23 cellular contexts compared by ENCODE assay signal in the genomic region with DNA sequence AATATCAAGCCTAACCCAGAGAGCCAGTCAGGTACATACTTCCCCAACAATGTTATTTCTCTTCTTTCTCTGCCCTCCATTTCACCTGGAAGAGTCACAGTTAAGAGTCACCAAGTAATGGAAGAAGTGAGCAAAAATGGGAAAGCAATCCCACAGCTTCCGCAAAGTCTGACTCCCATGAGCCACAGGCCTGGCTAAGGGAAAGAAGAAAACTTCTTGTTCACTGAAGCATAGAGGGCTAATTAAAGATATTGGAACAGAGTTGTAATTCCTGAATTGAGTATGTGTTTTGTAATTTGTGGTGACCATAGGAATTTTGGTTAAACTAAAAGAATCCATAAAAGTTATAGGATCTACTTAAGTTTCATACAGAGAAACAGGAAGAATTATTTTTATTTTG.
"Had no signal": no experiment of that assay in that cellular context is flagged by ENCODE, and none has a peak within 500 bp of the region (broad histone marks: within the 10 kb centered on the region; RNA-seq: fewer than 3 reads in every experiment).

No MANE protein-coding gene starts in this region.

- DNase-seq: effector memory CD8-positive, alpha-beta T cell; foreskin keratinocyte; mammary epithelial cell; naive thymus-derived CD4-positive, alpha-beta T cell; nucleus accumbens; pancreas; retina; spleen; stimulated activated CD4-positive, alpha-beta T cell treated with anti-CD3 and anti-CD28 coated beads, Interleukin-15, amount 100 ng/mL, for 24 hours; stimulated activated CD4-positive, alpha-beta T cell treated with anti-CD3 and anti-CD28 coated beads, Interleukin-1b, Interleukin-23, amount 100 ng/mL, for 48 hours; stimulated activated CD4-positive, alpha-beta T cell treated with anti-CD3 and anti-CD28 coated beads, Interleukin-4, amount 100 ng/mL, for 24 hours; stimulated activated naive B cell treated with anti-CD40 and anti-IgM and Interleukin-4, amounts not matched to agents 10 μg/mL and 1 μg/mL and 100 μg/mL, for 72 hours; stimulated activated naive CD8-positive, alpha-beta T cell treated with anti-CD3 and anti-CD28 coated beads, Interleukin-15, amount 100 ng/mL, for 72 hours; testis; upper lobe of right lung had no signal

- H3K4me1 ChIP-seq: esophagus muscularis mucosa, foreskin keratinocyte, pancreas, spleen, testis, tibial nerve, upper lobe of right lung, vagina had no signal

- H3K4me1 Mint-ChIP-seq: naive thymus-derived CD4-positive, alpha-beta T cell; stimulated activated naive B cell treated with anti-CD40 and anti-IgM and Interleukin-4, amounts not matched to agents 10 μg/mL and 1 μg/mL and 100 μg/mL, for 72 hours; stimulated activated naive CD8-positive, alpha-beta T cell treated with anti-CD3 and anti-CD28 coated beads, Interleukin-15, amount 100 ng/mL, for 72 hours had no signal

- H3K4me3 Mint-ChIP-seq: dendritic cell treated with granulocyte-macrophage colony-stimulating factor and Interleukin-4, amounts not matched to agents 40 ng/mL and 50 ng/mL, for 4 days; effector memory CD8-positive, alpha-beta T cell; naive thymus-derived CD4-positive, alpha-beta T cell; stimulated activated naive B cell treated with anti-CD40 and anti-IgM and Interleukin-4, amounts not matched to agents 10 μg/mL and 1 μg/mL and 100 μg/mL, for 72 hours; stimulated activated naive CD8-positive, alpha-beta T cell treated with anti-CD3 and anti-CD28 coated beads, Interleukin-15, amount 100 ng/mL, for 72 hours had no signal

- H3K36me3 Mint-ChIP-seq: naive thymus-derived CD4-positive, alpha-beta T cell; stimulated activated naive B cell treated with anti-CD40 and anti-IgM and Interleukin-4, amounts not matched to agents 10 μg/mL and 1 μg/mL and 100 μg/mL, for 72 hours had no signal

- H3K27ac Mint-ChIP-seq: dendritic cell treated with granulocyte-macrophage colony-stimulating factor and Interleukin-4, amounts not matched to agents 40 ng/mL and 50 ng/mL, for 4 days; effector memory CD8-positive, alpha-beta T cell; naive thymus-derived CD4-positive, alpha-beta T cell; progenitor cell of endocrine pancreas; stimulated activated naive B cell treated with anti-CD40 and anti-IgM and Interleukin-4, amounts not matched to agents 10 μg/mL and 1 μg/mL and 100 μg/mL, for 72 hours; stimulated activated naive CD8-positive, alpha-beta T cell treated with anti-CD3 and anti-CD28 coated beads, Interleukin-15, amount 100 ng/mL, for 72 hours had no signal

- H3K27me3 ChIP-seq: esophagus muscularis mucosa, foreskin keratinocyte, hepatocyte, pancreas, spleen, testis, tibial nerve, upper lobe of right lung, vagina had no signal

- ATAC-seq: effector memory CD8-positive, alpha-beta T cell; foreskin keratinocyte; left lobe of liver; naive thymus-derived CD4-positive, alpha-beta T cell; pancreas; sciatic nerve; stimulated activated naive B cell treated with anti-CD40 and anti-IgM and Interleukin-4, amounts not matched to agents 10 μg/mL and 1 μg/mL and 100 μg/mL, for 72 hours; stimulated activated naive CD8-positive, alpha-beta T cell treated with anti-CD3 and anti-CD28 coated beads, Interleukin-15, amount 100 ng/mL, for 72 hours; upper lobe of right lung had no signal

- H3K4me3 ChIP-seq: esophagus muscularis mucosa, hepatocyte, pancreas, spleen, testis, tibial nerve, upper lobe of right lung, vagina had no signal

- H3K9me3 ChIP-seq: esophagus muscularis mucosa, pancreas, testis, tibial nerve, upper lobe of right lung, vagina had no signal

- H3K36me3 ChIP-seq: esophagus muscularis mucosa, pancreas, spleen, tibial nerve, upper lobe of right lung, vagina had no signal
